Comparison of ENCODE assay signal across 23 cellular contexts in the genomic region with DNA sequence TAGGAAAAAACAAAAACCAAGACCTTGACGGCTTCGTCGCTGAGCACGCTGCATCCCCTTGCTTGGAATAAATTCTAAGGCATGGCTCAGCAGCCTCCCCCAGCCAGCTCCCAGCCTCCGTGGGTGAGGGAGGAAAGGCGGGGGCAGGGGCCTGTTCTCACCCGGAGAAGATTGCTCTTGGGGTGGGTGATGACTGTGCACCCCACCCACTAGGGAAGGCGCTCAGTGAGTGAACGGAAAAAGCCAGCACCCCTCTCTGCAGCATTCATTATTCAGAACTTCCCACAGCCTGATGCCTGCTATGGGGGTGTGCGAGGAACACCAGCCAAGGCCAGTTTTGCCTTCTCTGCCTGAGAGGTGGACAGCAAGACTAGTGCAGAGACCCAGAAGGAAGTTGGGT. TPM values are rescaled to one million over a fixed set of nuclear protein-coding genes. Genes with fewer than 3 reads are reported as not detected.
"Had no signal": no experiment of that assay in that cellular context is flagged by ENCODE, and none has a peak within 500 bp of the region (broad histone marks: within the 10 kb centered on the region; RNA-seq: fewer than 3 reads in every experiment).

No MANE protein-coding gene starts in this region.

- H3K4me1 ChIP-seq: esophagus muscularis mucosa, foreskin keratinocyte, gastroesophageal sphincter, heart right ventricle, left lung, sigmoid colon, suprapubic skin, transverse colon, vagina had no signal

- FAIRE-seq: colon, endothelial cell of umbilical vein, islet of Langerhans had no signal

- DNase-seq: effector memory CD4-positive, alpha-beta T cell; foreskin keratinocyte; heart right ventricle; hippocampal formation; left cardiac atrium; left lung; mesenchymal stem cell; mucosa of descending colon; naive B cell; ovary; right cardiac atrium; sigmoid colon; stimulated activated CD4-positive, alpha-beta T cell treated with anti-CD3 and anti-CD28 coated beads, Interleukin-15, amount 100 ng/mL, for 24 hours; stimulated activated CD4-positive, alpha-beta T cell treated with anti-CD3 and anti-CD28 coated beads, Interleukin-2, amount 100 ng/mL, for 48 hours; stimulated activated naive B cell treated with anti-CD40 and anti-IgM and Interleukin-4, amounts not matched to agents 10 μg/mL and 1 μg/mL and 100 μg/mL, for 72 hours; transverse colon had no signal

- H3K36me3 ChIP-seq: esophagus muscularis mucosa, gastroesophageal sphincter, heart right ventricle, left lung, ovary, sigmoid colon, suprapubic skin, transverse colon, vagina had no signal

- H3K4me3 ChIP-seq: esophagus muscularis mucosa, gastroesophageal sphincter, heart right ventricle, left lung, mucosa of descending colon, ovary, sigmoid colon, suprapubic skin, transverse colon, vagina had no signal

- H3K27me3 ChIP-seq: foreskin keratinocyte, ovary, vagina had no signal

- H3K9me3 ChIP-seq: heart right ventricle, left lung, mucosa of descending colon, ovary, sigmoid colon, suprapubic skin, transverse colon, vagina had no signal

- H3K27ac ChIP-seq: esophagus muscularis mucosa, foreskin keratinocyte, gastroesophageal sphincter, heart right ventricle, left lung, ovary, sigmoid colon, suprapubic skin, transverse colon, vagina had no signal

- ATAC-seq: gastroesophageal sphincter; heart right ventricle; left cardiac atrium; left lung; mucosa of descending colon; stimulated activated naive B cell treated with anti-CD40 and anti-IgM and Interleukin-4, amounts not matched to agents 10 μg/mL and 1 μg/mL and 100 μg/mL, for 72 hours had no signal

RNA-seq across cellular contexts. Expression of a gene that starts 19.3 kb away (rescaled TPM):
- polyA plus RNA-seq: endothelial cell of umbilical vein, foreskin keratinocyte had no signal
